9 cellular contexts compared by ENCODE assay signal in genomic region chr2:232927793-232928563, GRCh38. TPM values are rescaled to one million over a fixed set of nuclear protein-coding genes. Genes with fewer than 3 reads are reported as not detected.
A peak's percentile ranks its signal among the peaks of the same experiment; 100 is the strongest.
DNase-seq lines count a peak whose midpoint lies in the region; TF ChIP-seq lines count a peak whose summit lies in the region.
"Had no signal": no experiment of that assay in that cellular context is flagged by ENCODE, and none has a peak within 500 bp of the region (broad histone marks: within the 10 kb centered on the region; RNA-seq: fewer than 3 reads in every experiment).

No MANE protein-coding gene starts in this region.

- no peak overlapping the region for H3K27ac Mint-ChIP-seq in MCF 10A (ENCODE audit: low read depth, unreplicated experiment)

- H3K9me3 Mint-ChIP-seq in MCF 10A (ENCODE audit: unreplicated experiment): no peaks in the 10 kb centered on the region

- H3K27ac ChIP-seq in mesendoderm (ENCODE audit: low read depth, low read length) (no peak overlapping the region), vagina (no peak overlapping the region)

- no peaks in the 10 kb centered on the region for H3K79me2 ChIP-seq in mesendoderm (ENCODE audit: control insufficient read depth, insufficient read depth, low read length)

- POLR2A ChIA-PET in MCF 10A (lab: Yijun Ruan, JAX): no interaction called here

- H3K23ac ChIP-seq in mesendoderm (ENCODE audit: low read length): no peak overlapping the region

- H3K4me2 ChIP-seq in mesendoderm (ENCODE audit: low read length): peak overlapping the region; percentile 48

- no peak overlapping the region for H4K5ac ChIP-seq in mesendoderm (ENCODE audit: low read length)

- H3K27me3 ChIP-seq in mesendoderm (ENCODE audit: insufficient read depth, low read length, poor library complexity) (peaks cover 28% of the 10 kb centered on the region), vagina (no peaks in the 10 kb centered on the region)

- peaks cover 7% of the 10 kb centered on the region for H3K4me1 Mint-ChIP-seq in MCF 10A (ENCODE audit: insufficient read depth, unreplicated experiment)

- peak overlapping the region; percentile 19 for H3K9ac ChIP-seq in mesendoderm (ENCODE audit: low read length)

- H3K36me3 Mint-ChIP-seq in MCF 10A (ENCODE audit: insufficient read depth, unreplicated experiment): no peaks in the 10 kb centered on the region

- H3K27me3 Mint-ChIP-seq in MCF 10A (ENCODE audit: insufficient read depth, unreplicated experiment): no peaks in the 10 kb centered on the region

- no peak overlapping the region for H3K18ac ChIP-seq in mesendoderm (ENCODE audit: low read length)

- CTCF ChIA-PET in MCF 10A (lab: Yijun Ruan, JAX): no interaction called here

- no peaks in the 10 kb centered on the region for H3K4me1 ChIP-seq in mesendoderm (ENCODE audit: control insufficient read depth, low read depth, low read length)
- peaks cover 26% of the 10 kb centered on the region for H3K4me1 ChIP-seq in vagina

- H2AK5ac ChIP-seq in mesendoderm (ENCODE audit: low read length): no peak overlapping the region

- no CpG with 5 or more reads among the region's 115 CpGs for WGBS in mesendoderm (ENCODE audit: extremely low coverage, insufficient coverage, low lambda C conversion rate)

- intact Hi-C loops in MCF 10A (cut with micrococcal nuclease) (no loop called here), vagina (cut with DNase I) (no loop called here)

- peak; percentile 28 for DNase-seq in stimulated activated CD4-positive, alpha-beta T cell treated with anti-CD3 and anti-CD28 coated beads, Interleukin-15, amount 100 ng/mL, for 24 hours
- DNase-seq in stimulated activated CD4-positive, alpha-beta T cell treated with anti-CD3 and anti-CD28 coated beads, Interleukin-1b, Interleukin-23, amount 100 ng/mL, for 48 hours: no peak
- DNase-seq in MCF 10A (ENCODE audit: unreplicated experiment) (no peak), mesendoderm (no peak), vagina (ENCODE audit: extremely low spot score in 2 of 2) (no peak), NCI-H446 treated with DMSO at 0.1 percent for 48 hours (lab: John Stamatoyannopoulos, UW) (no peak), NCI-H446 (lab: John Stamatoyannopoulos, UW) (no peak), Kasumi-1 (lab: John Stamatoyannopoulos, UW) (no peak)
- DNase-seq: amniotic stem cell had no signal

- TF ChIP-seq POLR2A in vagina (IDR thresholded peaks at IDR 0.05): no peak

- H4K8ac ChIP-seq in mesendoderm (ENCODE audit: low read depth, low read length): no peak overlapping the region

- no peak overlapping the region for H2BK5ac ChIP-seq in mesendoderm (ENCODE audit: low read length)

- BruUV-seq in MCF 10A (replicated peaks; lab: Mats Ljungman, UMichigan): no TSS peak

- H3K4ac ChIP-seq in mesendoderm (ENCODE audit: low read depth, low read length): no peak overlapping the region

- H3K4me3 Mint-ChIP-seq in MCF 10A (ENCODE audit: unreplicated experiment): peak overlapping the region; percentile 58

- H3K79me1 ChIP-seq in mesendoderm (ENCODE audit: low read length): no peaks in the 10 kb centered on the region

- H3K36me3 ChIP-seq in mesendoderm (ENCODE audit: control insufficient read depth, insufficient read depth, low read length) (no peaks in the 10 kb centered on the region), vagina (no peaks in the 10 kb centered on the region)

- no peaks in the 10 kb centered on the region for H3K9me3 ChIP-seq in vagina

- H3K56ac ChIP-seq in mesendoderm (ENCODE audit: low read length): peak overlapping the region; percentile 1

- TF ChIP-seq CTCF in MCF 10A (IDR thresholded peaks at IDR 0.05; ENCODE audit: unreplicated experiment) (no peak), vagina (IDR thresholded peaks at IDR 0.05) (no peak)

- H3K4me3 ChIP-seq in mesendoderm (ENCODE audit: low read length) (no peak overlapping the region), vagina (peak overlapping the region; percentile 41 to 55)

- H2BK120ac ChIP-seq in mesendoderm (ENCODE audit: low read depth, low read length): no peak overlapping the region

- H2BK15ac ChIP-seq in mesendoderm (replicated peaks; ENCODE audit: low read depth): no peak overlapping the region

RNA-seq across cellular contexts. Expression of gene SNORC, which starts 57.9 kb away (rescaled TPM):
- total RNA-seq in MCF 10A (2022): 7.8 and 8.2 TPM in 2 replicates
- polyA plus RNA-seq in mesendoderm (2013, experiment 1 of 2): 0.86 TPM
- polyA plus RNA-seq in mesendoderm (2013, experiment 2 of 2): 0.46 TPM
- not detected for total RNA-seq in vagina
